In the genomic region with DNA sequence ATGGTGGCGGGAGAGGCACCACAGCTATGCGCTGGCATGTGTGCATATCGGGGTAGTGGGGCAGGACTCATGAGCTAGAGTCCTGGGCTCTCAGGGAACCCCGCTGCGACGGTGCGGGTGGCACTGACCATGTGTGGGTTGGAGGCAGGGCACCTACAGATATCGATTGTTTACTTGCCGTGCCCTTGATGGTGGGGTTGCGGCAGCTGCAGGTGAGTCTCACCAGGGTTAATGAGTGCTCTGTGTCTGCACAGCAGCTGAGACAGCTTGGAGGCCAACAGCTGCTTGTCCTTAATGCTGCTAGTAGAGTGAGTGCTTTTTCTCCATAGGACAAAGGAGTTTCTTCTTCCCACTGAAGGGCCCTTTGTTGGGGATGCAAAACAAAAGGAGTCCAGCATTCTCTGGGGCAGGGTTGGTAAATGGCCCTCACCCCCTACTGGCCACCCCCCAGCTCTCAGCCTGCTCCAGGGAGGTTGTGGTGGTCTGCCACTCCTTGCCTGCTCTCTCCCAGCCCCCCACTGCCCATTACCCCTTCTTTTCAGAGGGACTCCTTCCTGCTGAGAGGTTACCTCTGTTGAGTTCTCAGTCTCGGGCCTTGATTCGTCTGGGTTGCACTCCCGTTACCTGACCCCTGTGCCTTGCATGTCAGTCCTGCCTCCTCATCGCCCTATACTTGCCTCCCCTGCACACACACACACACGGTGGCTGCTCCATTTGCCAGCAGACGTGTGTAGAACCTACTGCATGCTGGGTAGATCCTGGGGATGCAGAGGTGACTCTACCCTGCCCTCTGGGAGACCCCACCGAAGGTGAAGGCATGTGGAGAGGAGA, we compare ENCODE assay signal across 10 cellular contexts. TPM values are rescaled to one million over a fixed set of nuclear protein-coding genes. Genes with fewer than 3 reads are reported as not detected.
DNase-seq lines count a peak whose midpoint lies in the region; ATAC-seq, FAIRE-seq and TF ChIP-seq lines count a peak whose summit lies in the region.
"Had no signal": no experiment of that assay in that cellular context is flagged by ENCODE, and none has a peak within 500 bp of the region (broad histone marks: within the 10 kb centered on the region; RNA-seq: fewer than 3 reads in every experiment).

No MANE protein-coding gene starts in this region.

- H3K4me2 ChIP-seq in osteoblast (ENCODE audit: insufficient read depth, low read length), result no peak overlapping the region

- DNase-seq in GM12891 (ENCODE audit: insufficient read length, low spot score), result no peak
- DNase-seq in NCI-H2227 (lab: John Stamatoyannopoulos, UW; ENCODE audit: unreplicated experiment), result peak; percentile 42
- peak; percentile 93 for DNase-seq in globus pallidus (ENCODE audit: low spot score)
- peak; percentile 74 for DNase-seq in osteoblast (ENCODE audit: insufficient read length, low spot score, missing footprints)
- no peak for DNase-seq in NOMO-1 (lab: John Stamatoyannopoulos, UW; ENCODE audit: unreplicated experiment in 2 of 2)
- DNase-seq: activated T-cell treated with anti-CD3 and anti-CD28 coated beads, Interleukin-2, amount 50 U/mL, for 24 hours; stimulated activated naive CD4-positive, alpha-beta T cell treated with Interleukin-2 at 50 U/mL for 16 hours had no signal

- no peak for TF ChIP-seq CTCF in osteoblast (IDR thresholded peaks at IDR 0.05; ENCODE audit: extremely low read depth, low read depth, low read length)

- no peaks in the 10 kb centered on the region for H3K36me3 ChIP-seq in osteoblast (ENCODE audit: insufficient read depth, low read length)

- no peak overlapping the region for H3K27ac ChIP-seq in osteoblast (ENCODE audit: low read depth, low read length)

- H4K20me1 ChIP-seq in osteoblast (ENCODE audit: insufficient read depth, low read length), result peaks cover 16% of the 10 kb centered on the region

- FAIRE-seq in GM12891 (lab: Jason Lieb, UNC), result peak; percentile 72

- no peak for ATAC-seq in HG02852 (IDR thresholded peaks at IDR 0.05; ENCODE audit: unreplicated experiment)
- no peak for ATAC-seq in GM19397 (IDR thresholded peaks at IDR 0.05; ENCODE audit: unreplicated experiment)
- ATAC-seq in HG02759 (IDR thresholded peaks at IDR 0.05; ENCODE audit: unreplicated experiment), result no peak

- no peak for TF ChIP-seq POLR2A in GM12891 (IDR thresholded peaks at IDR 0.05; ENCODE audit: low read depth, low read length)

- H3K4me1 ChIP-seq in osteoblast (ENCODE audit: insufficient read depth, low read length), result no peaks in the 10 kb centered on the region

- H2AFZ ChIP-seq in osteoblast (ENCODE audit: low read length), result no peak overlapping the region

- no peaks in the 10 kb centered on the region for H3K27me3 ChIP-seq in osteoblast (ENCODE audit: insufficient read depth, low read length)

- no peaks in the 10 kb centered on the region for H3K79me2 ChIP-seq in osteoblast (ENCODE audit: insufficient read depth, low read length)

- H3K4me3 ChIP-seq in osteoblast (ENCODE audit: insufficient read depth, low read length), result no peak overlapping the region

- H3K9me3 ChIP-seq in osteoblast (ENCODE audit: low read depth, low read length), result no peaks in the 10 kb centered on the region

TF ChIP-seq in GM12891, 5 proteins besides CTCF, POLR2A, EP300 and RAD21:
- TF ChIP-seq TAF1 (IDR thresholded peaks at IDR 0.05; ENCODE audit: low read depth, low read length) (no peak), PAX5 (IDR thresholded peaks at IDR 0.05; ENCODE audit: insufficient read depth, low read length, severe bottlenecking) (no peak), SPI1 (IDR thresholded peaks at IDR 0.05; ENCODE audit: low read depth, low read length) (no peak), POLR2AphosphoS5 (IDR thresholded peaks at IDR 0.05; ENCODE audit: low read depth, low read length) (no peak), POU2F2 (IDR thresholded peaks at IDR 0.05; ENCODE audit: low read depth, low read length) (no peak)

RNA-seq across cellular contexts. Expression of a gene that starts 52.8 kb away (rescaled TPM):
- 14.7 TPM for polyA plus RNA-seq in GM12891 (2012; ENCODE audit: low read depth, missing spikeins)
- 39.4 and 42.1 TPM in 2 replicates for total RNA-seq in osteoblast

Comparison
In these comparisons a context has a peak if more than half of its experiments do, and no peak if none do; other contexts are left out.
1. DNase-seq: peak in NCI-H2227 (single experiment), globus pallidus (single experiment) and osteoblast (single experiment); none in GM12891 (single experiment) and NOMO-1 (0 of 2).